10 cellular contexts compared by ENCODE assay signal in genomic region chr2:174985624-174986023, GRCh38. TPM values are rescaled to one million over a fixed set of nuclear protein-coding genes. Genes with fewer than 3 reads are reported as not detected.
A peak's percentile ranks its signal among the peaks of the same experiment; 100 is the strongest.
DNase-seq lines count a peak whose midpoint lies in the region; ATAC-seq and TF ChIP-seq lines count a peak whose summit lies in the region.
"Had no signal": no experiment of that assay in that cellular context is flagged by ENCODE, and none has a peak within 500 bp of the region (broad histone marks: within the 10 kb centered on the region; RNA-seq: fewer than 3 reads in every experiment).

No MANE protein-coding gene starts in this region.

- DNase-seq in NCI-H2196 (lab: John Stamatoyannopoulos, UW; ENCODE audit: unreplicated experiment) (peak; percentile 5), NCI-H2196 treated with DMSO at 0.1 percent for 48 hours (lab: John Stamatoyannopoulos, UW; ENCODE audit: unreplicated experiment) (no peak), SK-MEL-5 (ENCODE audit: low read depth, low spot score) (peak; percentile 43), foreskin keratinocyte (no peak), testis (no peak), HK-2 (ENCODE audit: unreplicated experiment) (no peak)
- no peak for DNase-seq in stimulated activated CD4-positive, alpha-beta T cell treated with anti-CD3 and anti-CD28 coated beads, Interleukin-4, amount 100 ng/mL, for 1 hour
- DNase-seq in naive thymus-derived CD4-positive, alpha-beta T cell = no peak
- DNase-seq: CD4-positive, CD25-positive, alpha-beta regulatory T cell had no signal

- 73 to 76% methylated on average over 2 of the region's 2 CpGs for WGBS in testis, 2 donors

- TF ChIP-seq POLR2A in testis (IDR thresholded peaks at IDR 0.05) = no peak

- TF ChIP-seq CTCF in foreskin keratinocyte (conservative IDR thresholded peaks at IDR 0.05) (peak; percentile 76), testis (IDR thresholded peaks at IDR 0.05) (peak; percentile 17 to 52 (median 43))

- H3K4me1 Mint-ChIP-seq in naive thymus-derived CD4-positive, alpha-beta T cell = peaks cover 0 to 9% (median 7%) of the 10 kb centered on the region in 7 donors
- H3K4me1 Mint-ChIP-seq: CD4-positive, CD25-positive, alpha-beta regulatory T cell had no signal

- POLR2A ChIA-PET in naive thymus-derived CD4-positive, alpha-beta T cell (lab: Charles Lee) = no interaction called here

- H3K4me3 Mint-ChIP-seq in naive thymus-derived CD4-positive, alpha-beta T cell = no peak overlapping the region
- H3K4me3 Mint-ChIP-seq: CD4-positive, CD25-positive, alpha-beta regulatory T cell had no signal

- H3K27ac Mint-ChIP-seq in naive thymus-derived CD4-positive, alpha-beta T cell = no peak overlapping the region
- H3K27ac Mint-ChIP-seq: CD4-positive, CD25-positive, alpha-beta regulatory T cell had no signal

- peaks cover 0 to 2% (median 0%) of the 10 kb centered on the region in 11 donors for H3K9me3 Mint-ChIP-seq in naive thymus-derived CD4-positive, alpha-beta T cell

- intact Hi-C loops in testis (cut with DNase I; ENCODE audit: low total_unique reads) = loop anchor here (5.0 kb wide), 1 partner anchor 218 kb away; no protein-coding TSS in a partner anchor
- intact Hi-C loops in naive thymus-derived CD4-positive, alpha-beta T cell (cut with micrococcal nuclease) = loop anchor here (1.0 kb wide), 1 partner anchor 236 kb away; no protein-coding TSS in a partner anchor

- H3K9me3 ChIP-seq in testis = no peaks in the 10 kb centered on the region
- H3K9me3 ChIP-seq in naive thymus-derived CD4-positive, alpha-beta T cell (ENCODE audit: control insufficient read depth in 2 of 3, low read length in 3 of 3) = no peaks in the 10 kb centered on the region

- no peaks in the 10 kb centered on the region for H3K27me3 ChIP-seq in foreskin keratinocyte
- H3K27me3 ChIP-seq in testis = no peaks in the 10 kb centered on the region
- no peaks in the 10 kb centered on the region for H3K27me3 ChIP-seq in naive thymus-derived CD4-positive, alpha-beta T cell (ENCODE audit: control insufficient read depth in 2 of 2, insufficient read depth in 2 of 2, low read length in 2 of 2)

- no peak overlapping the region for H3K4me3 ChIP-seq in testis
- no peak overlapping the region for H3K4me3 ChIP-seq in naive thymus-derived CD4-positive, alpha-beta T cell (ENCODE audit: low read length)
- H3K4me3 ChIP-seq: SK-N-MC had no signal

- H3K4me1 ChIP-seq in foreskin keratinocyte (no peaks in the 10 kb centered on the region), testis (no peaks in the 10 kb centered on the region)
- no peaks in the 10 kb centered on the region for H3K4me1 ChIP-seq in naive thymus-derived CD4-positive, alpha-beta T cell (ENCODE audit: control insufficient read depth in 2 of 2, insufficient read depth in 2 of 2, low read length in 2 of 2)

- CTCF ChIA-PET in naive thymus-derived CD4-positive, alpha-beta T cell (lab: Charles Lee) = interaction anchor here (0.5 to 2.3 kb wide), 5 partner anchors 41 to 289 kb away, joined by 4 to 13 read pairs (median 6); no protein-coding TSS in a partner anchor

- no peaks in the 10 kb centered on the region for H3K36me3 Mint-ChIP-seq in naive thymus-derived CD4-positive, alpha-beta T cell
- H3K36me3 Mint-ChIP-seq: CD4-positive, CD25-positive, alpha-beta regulatory T cell had no signal

- H3K36me3 ChIP-seq in testis (ENCODE audit: low read depth, missing control alignments) = no peaks in the 10 kb centered on the region
- no peaks in the 10 kb centered on the region for H3K36me3 ChIP-seq in naive thymus-derived CD4-positive, alpha-beta T cell (ENCODE audit: control insufficient read depth in 2 of 3, insufficient read depth in 3 of 3, low read length in 3 of 3)

- ATAC-seq in foreskin keratinocyte = no peak
- ATAC-seq in naive thymus-derived CD4-positive, alpha-beta T cell = no peak

- in situ Hi-C loops in SK-MEL-5 (cut with HindIII; ENCODE audit: low pct_unique_long_range_greater_than_20kb, low sequenced_read_pairs) = no loop called here

- no peak overlapping the region for H3K27ac ChIP-seq in foreskin keratinocyte
- H3K27ac ChIP-seq in testis = no peak overlapping the region
- H3K27ac ChIP-seq in naive thymus-derived CD4-positive, alpha-beta T cell (ENCODE audit: low read depth, low read length) = no peak overlapping the region
- H3K27ac ChIP-seq: SK-N-MC had no signal

- H3K27me3 Mint-ChIP-seq in naive thymus-derived CD4-positive, alpha-beta T cell = peaks cover 0 to 25% (median 5%) of the 10 kb centered on the region in 5 donors

RNA-seq across cellular contexts. Expression of gene CHN1, which starts 19.6 kb away (rescaled TPM):
- total RNA-seq in SK-MEL-5 (2014; rRNA removed; shearing (Covaris generic)) = 3.4 and 5.7 TPM in 2 replicates
- 4.5 and 6.1 TPM in 2 replicates for polyA plus RNA-seq in SK-MEL-5 (2015; cell fraction: cytosol; rRNA removed)
- 7.9 and 8.5 TPM in 2 replicates for polyA plus RNA-seq in SK-MEL-5 (2015; cell fraction: nucleus; rRNA removed)
- 0.42 and 0.75 TPM in 2 replicates for total RNA-seq in foreskin keratinocyte
- 0.47 and 0.48 TPM in 2 replicates for polyA plus RNA-seq in foreskin keratinocyte
- total RNA-seq in testis = 10 to 100 TPM; 30.1 to 47.7 TPM
- polyA plus RNA-seq in testis (ENCODE audit: insufficient read depth, low read depth, low replicate concordance) = 42.6 TPM
- 1 to 10 TPM in 4 of 5 experiments, under 1 TPM in 1; 0.81 to 3.5 (median 2.3) TPM for total RNA-seq in naive thymus-derived CD4-positive, alpha-beta T cell
- 1 to 10 TPM; 1.1 to 1.3 TPM for polyA plus RNA-seq in naive thymus-derived CD4-positive, alpha-beta T cell

Comparison
In these comparisons a context has a peak if more than half of its experiments do, and no peak if none do; other contexts are left out.
1. DNase-seq: peak in NCI-H2196 (single experiment) and SK-MEL-5 (single experiment); none in NCI-H2196 treated with DMSO at 0.1 percent for 48 hours (single experiment), foreskin keratinocyte (0 of 2), testis (single experiment), stimulated activated CD4-positive, alpha-beta T cell treated with anti-CD3 and anti-CD28 coated beads, Interleukin-4, amount 100 ng/mL, for 1 hour (single experiment), HK-2 (single experiment) and naive thymus-derived CD4-positive, alpha-beta T cell (0 of 9).